Comparison of ENCODE assay signal across 8 cellular contexts in genomic region chr7:45922810-45923209, GRCh38. TPM values are rescaled to one million over a fixed set of nuclear protein-coding genes. Genes with fewer than 3 reads are reported as not detected.
DNase-seq lines count a peak whose midpoint lies in the region; ATAC-seq and TF ChIP-seq lines count a peak whose summit lies in the region.

No MANE protein-coding gene starts in this region.

- DNase-seq in CD4-positive, alpha-beta T cell, result peak in 1 of 10 experiments; percentile 5
- peak; percentile 50 for DNase-seq in dermis blood vessel endothelial cell
- no peak for DNase-seq in naive thymus-derived CD4-positive, alpha-beta T cell
- DNase-seq in NK-92 (lab: John Stamatoyannopoulos, UW; ENCODE audit: unreplicated experiment), result no peak
- DNase-seq in T1000 (lab: John Stamatoyannopoulos, UW), result no peak

- H3K27ac Mint-ChIP-seq in CD4-positive, alpha-beta T cell, result peak overlapping the region; percentile 67
- peak overlapping the region in 2 of 9 donors; percentile 62 to 63 for H3K27ac Mint-ChIP-seq in naive thymus-derived CD4-positive, alpha-beta T cell

- H3K36me3 Mint-ChIP-seq in CD4-positive, alpha-beta T cell (ENCODE audit: low read depth), result no peaks in the 10 kb centered on the region
- no peaks in the 10 kb centered on the region for H3K36me3 Mint-ChIP-seq in naive thymus-derived CD4-positive, alpha-beta T cell

- no peak for TF ChIP-seq CTCF in CD4-positive, alpha-beta T cell (IDR thresholded peaks at IDR 0.05)

- H3K4me3 Mint-ChIP-seq in CD4-positive, alpha-beta T cell, result peak overlapping the region; percentile 30
- peak overlapping the region; percentile 53 to 82 (median 63) for H3K4me3 Mint-ChIP-seq in naive thymus-derived CD4-positive, alpha-beta T cell

- intact Hi-C loops in CD4-positive, alpha-beta T cell (cut with DNase I, micrococcal nuclease), result loop anchor here in 1 of 2 experiments (1.0 kb wide), 1 partner anchor 1162 kb away; no protein-coding TSS in a partner anchor
- intact Hi-C loops in naive thymus-derived CD4-positive, alpha-beta T cell (cut with micrococcal nuclease), result loop anchor here (1.0 kb wide), 5 partner anchors 17 to 1165 kb away; no protein-coding TSS in a partner anchor

- peaks cover 52% of the 10 kb centered on the region for H3K27me3 ChIP-seq in CD4-positive, alpha-beta T cell (ENCODE audit: control insufficient read depth, insufficient read depth, low read length)
- peaks cover 74% of the 10 kb centered on the region for H3K27me3 ChIP-seq in HUES6 (ENCODE audit: control insufficient read depth, insufficient read depth, low read length)
- H3K27me3 ChIP-seq in naive thymus-derived CD4-positive, alpha-beta T cell (ENCODE audit: control insufficient read depth in 2 of 2, insufficient read depth in 2 of 2, low read length in 2 of 2), result peaks cover 0 to 6% of the 10 kb centered on the region in 2 donors

- ATAC-seq in CD4-positive, alpha-beta T cell (ENCODE audit: poor library complexity), result peak; percentile 43
- peak; percentile 31 for ATAC-seq in naive thymus-derived CD4-positive, alpha-beta T cell
- ATAC-seq in HG03354 (IDR thresholded peaks at IDR 0.05; ENCODE audit: poor library complexity, severe bottlenecking, unreplicated experiment), result no peak
- ATAC-seq in GM18858 (IDR thresholded peaks at IDR 0.05; ENCODE audit: unreplicated experiment), result no peak

- CTCF ChIA-PET in CD4-positive, alpha-beta T cell (lab: Charles Lee), result interaction anchor here (0.8 kb wide), 1 partner anchor 8 kb away, joined by 3 read pairs; no protein-coding TSS in a partner anchor
- CTCF ChIA-PET in naive thymus-derived CD4-positive, alpha-beta T cell (lab: Charles Lee), result interaction anchor here (0.6 to 1.7 kb wide), 8 partner anchors 10 to 801 kb away, joined by 3 to 9 read pairs (median 4); no protein-coding TSS in a partner anchor

- no peaks in the 10 kb centered on the region for H3K9me3 Mint-ChIP-seq in CD4-positive, alpha-beta T cell
- H3K9me3 Mint-ChIP-seq in naive thymus-derived CD4-positive, alpha-beta T cell, result peaks cover 0 to 4% (median 0%) of the 10 kb centered on the region in 11 donors

- H3K36me3 ChIP-seq in HUES6 (ENCODE audit: control insufficient read depth, insufficient read depth, low read length), result no peaks in the 10 kb centered on the region
- no peaks in the 10 kb centered on the region for H3K36me3 ChIP-seq in naive thymus-derived CD4-positive, alpha-beta T cell (ENCODE audit: control insufficient read depth in 2 of 3, insufficient read depth in 3 of 3, low read length in 3 of 3)

- H3K27me3 Mint-ChIP-seq in CD4-positive, alpha-beta T cell, result peaks cover 71% of the 10 kb centered on the region
- peaks cover 33 to 75% (median 44%) of the 10 kb centered on the region in 5 donors for H3K27me3 Mint-ChIP-seq in naive thymus-derived CD4-positive, alpha-beta T cell

- POLR2A ChIA-PET in CD4-positive, alpha-beta T cell (lab: Charles Lee), result interaction anchor here (1.0 kb wide), 1 partner anchor 1154 kb away, joined by 3 read pairs; no protein-coding TSS in a partner anchor
- POLR2A ChIA-PET in naive thymus-derived CD4-positive, alpha-beta T cell (lab: Charles Lee), result interaction anchor here (0.7 kb wide), 1 partner anchor 436 kb away, joined by 3 read pairs; no protein-coding TSS in a partner anchor

- H3K9me3 ChIP-seq in CD4-positive, alpha-beta T cell (ENCODE audit: control insufficient read depth, low read length), result no peaks in the 10 kb centered on the region
- H3K9me3 ChIP-seq in HUES6 (ENCODE audit: control insufficient read depth, insufficient read depth, low read depth, low read length), result no peaks in the 10 kb centered on the region
- no peaks in the 10 kb centered on the region for H3K9me3 ChIP-seq in naive thymus-derived CD4-positive, alpha-beta T cell (ENCODE audit: control insufficient read depth in 2 of 3, low read length in 3 of 3)

- peaks cover 32% of the 10 kb centered on the region for H3K4me1 ChIP-seq in HUES6 (ENCODE audit: control insufficient read depth, insufficient read depth, low read length)
- peaks cover 0 to 11% of the 10 kb centered on the region in 2 donors for H3K4me1 ChIP-seq in naive thymus-derived CD4-positive, alpha-beta T cell (ENCODE audit: control insufficient read depth in 2 of 2, insufficient read depth in 2 of 2, low read length in 2 of 2)

- H3K4me3 ChIP-seq in HUES6 (ENCODE audit: low read depth, low read length), result peak overlapping the region; percentile 74
- peak overlapping the region; percentile 19 for H3K4me3 ChIP-seq in naive thymus-derived CD4-positive, alpha-beta T cell (ENCODE audit: low read length)

- peaks cover 19% of the 10 kb centered on the region for H3K4me1 Mint-ChIP-seq in CD4-positive, alpha-beta T cell (ENCODE audit: low read depth)
- H3K4me1 Mint-ChIP-seq in naive thymus-derived CD4-positive, alpha-beta T cell, result peaks cover 14 to 29% (median 28%) of the 10 kb centered on the region in 7 donors

- H3K9ac ChIP-seq in HUES6 (ENCODE audit: low read length), result no peak overlapping the region

- no peak overlapping the region for H3K27ac ChIP-seq in CD4-positive, alpha-beta T cell (ENCODE audit: low read depth, low read length)
- H3K27ac ChIP-seq in HUES6 (ENCODE audit: low read depth, low read length), result no peak overlapping the region
- H3K27ac ChIP-seq in naive thymus-derived CD4-positive, alpha-beta T cell (ENCODE audit: low read depth, low read length), result no peak overlapping the region

RNA-seq across cellular contexts. Expression of gene IGFBP3, which starts 1.7 kb away (rescaled TPM):
- total RNA-seq in CD4-positive, alpha-beta T cell, result 1 to 10 TPM; 8.0 to 10.0 TPM
- total RNA-seq in dermis blood vessel endothelial cell, result 4.8 and 18.0 TPM in 2 replicates
- total RNA-seq in naive thymus-derived CD4-positive, alpha-beta T cell, result 1 to 10 TPM; 3.2 to 9.4 (median 8.5) TPM
- 1 to 10 TPM in 1 of 2 donors, under 1 TPM in 1; 0.45 to 1.3 TPM for polyA plus RNA-seq in naive thymus-derived CD4-positive, alpha-beta T cell

RNA-seq across cellular contexts. Expression of gene IGFBP1, which starts 34.5 kb away (rescaled TPM):
- not detected for total RNA-seq in CD4-positive, alpha-beta T cell
- total RNA-seq in dermis blood vessel endothelial cell, result 0.34 and 0.47 TPM in 2 replicates
- not detected for total RNA-seq in naive thymus-derived CD4-positive, alpha-beta T cell
- polyA plus RNA-seq in naive thymus-derived CD4-positive, alpha-beta T cell, result not detected

RNA-seq across cellular contexts. Expression of gene CCDC201, which starts 49.9 kb away (rescaled TPM):
- not detected for total RNA-seq in CD4-positive, alpha-beta T cell
- not detected in 2 replicates for total RNA-seq in dermis blood vessel endothelial cell
- not detected for total RNA-seq in naive thymus-derived CD4-positive, alpha-beta T cell
- polyA plus RNA-seq in naive thymus-derived CD4-positive, alpha-beta T cell, result not detected

Comparison
In these comparisons a context has a peak if more than half of its experiments do, and no peak if none do; other contexts are left out.
1. ATAC-seq: peak in CD4-positive, alpha-beta T cell (single experiment) and naive thymus-derived CD4-positive, alpha-beta T cell (single experiment); none in HG03354 (single experiment) and GM18858 (single experiment).